Comparison of ENCODE assay signal across 18 cellular contexts in genomic region chr17:34582185-34582900, GRCh38. TPM values are rescaled to one million over a fixed set of nuclear protein-coding genes. Genes with fewer than 3 reads are reported as not detected.
DNase-seq lines count a peak whose midpoint lies in the region; ATAC-seq and TF ChIP-seq lines count a peak whose summit lies in the region.
"Had no signal": no experiment of that assay in that cellular context is flagged by ENCODE, and none has a peak within 500 bp of the region (broad histone marks: within the 10 kb centered on the region; RNA-seq: fewer than 3 reads in every experiment).

No MANE protein-coding gene starts in this region.

- H3K36me3 ChIP-seq in BE2C (no peaks in the 10 kb centered on the region), H7 (replicated peaks; ENCODE audit: control insufficient read depth, insufficient read depth, low read length) (no peaks in the 10 kb centered on the region), esophagus squamous epithelium (no peaks in the 10 kb centered on the region)
- H3K36me3 ChIP-seq: adrenal gland had no signal

- H3K27me3 Mint-ChIP-seq in brain (peaks cover 86% of the 10 kb centered on the region), naive B cell (peaks cover 50 to 85% (median 79%) of the 10 kb centered on the region in 3 donors)
- H3K27me3 Mint-ChIP-seq in activated T-helper 17 cell treated with anti-CD3 and anti-CD28 coated beads, Interleukin-2, amount 50 U/mL, for 72 hours: peaks cover 53% of the 10 kb centered on the region

- peaks cover 53% of the 10 kb centered on the region for H3K4me1 Mint-ChIP-seq in brain
- peaks cover 5 to 26% (median 25%) of the 10 kb centered on the region in 3 donors for H3K4me1 Mint-ChIP-seq in naive B cell
- no peaks in the 10 kb centered on the region for H3K4me1 Mint-ChIP-seq in activated T-helper 17 cell treated with anti-CD3 and anti-CD28 coated beads, Interleukin-2, amount 50 U/mL, for 72 hours

- H3K9me3 Mint-ChIP-seq in brain: peaks cover 0 to 2% (median 0%) of the 10 kb centered on the region in 5 experiments
- peaks cover 0 to 1% (median 0%) of the 10 kb centered on the region in 7 donors for H3K9me3 Mint-ChIP-seq in naive B cell
- H3K9me3 Mint-ChIP-seq in activated T-helper 17 cell treated with anti-CD3 and anti-CD28 coated beads, Interleukin-2, amount 50 U/mL, for 72 hours: no peaks in the 10 kb centered on the region
- H3K9me3 Mint-ChIP-seq: stimulated activated naive CD8-positive, alpha-beta T cell treated with anti-CD3 and anti-CD28 coated beads, Interleukin-15, Interleukin-2, amounts not matched to agents 100 ng/mL and 50 ng/mL, for 24 hours had no signal

- no peak for ATAC-seq in naive B cell (ENCODE audit: low read depth in 2 of 2)
- ATAC-seq in activated T-helper 17 cell treated with anti-CD3 and anti-CD28 coated beads, Interleukin-2, amount 50 U/mL, for 72 hours (replicated peaks): no peak
- ATAC-seq: HCT116, K562 had no signal

- H3K27ac Mint-ChIP-seq in brain (peak overlapping the region in 4 of 5 experiments; percentile 18 to 65 (median 38)), naive B cell (no peak overlapping the region)
- no peak overlapping the region for H3K27ac Mint-ChIP-seq in activated T-helper 17 cell treated with anti-CD3 and anti-CD28 coated beads, Interleukin-2, amount 50 U/mL, for 72 hours
- H3K27ac Mint-ChIP-seq: stimulated activated naive CD8-positive, alpha-beta T cell treated with anti-CD3 and anti-CD28 coated beads, Interleukin-15, Interleukin-2, amounts not matched to agents 100 ng/mL and 50 ng/mL, for 24 hours had no signal

- TF ChIP-seq POLR2A in esophagus squamous epithelium (IDR thresholded peaks at IDR 0.05): no peak

- no peak for DNase-seq in BE2C
- peak; percentile 80 for DNase-seq in H7
- DNase-seq in naive B cell: no peak
- DNase-seq in esophagus squamous epithelium (lab: John Stamatoyannopoulos, UW): no peak
- no peak for DNase-seq in NCI-H1092 (lab: John Stamatoyannopoulos, UW)
- no peak for DNase-seq in NCI-H510A treated with DMSO at 0.1 percent for 48 hours (lab: John Stamatoyannopoulos, UW)
- DNase-seq: activated CD4-positive, CD25-positive, alpha-beta regulatory T cell; activated T-cell treated with anti-CD3 and anti-CD28 coated beads for 4 hours; adrenal gland; NCI-H1092 treated with DMSO at 0.1 percent for 48 hours; SW 1271 had no signal

- 10 to 26% methylated on average over 11 to 13 of the region's 22 CpGs for WGBS in esophagus squamous epithelium, 2 donors

- H3K4me3 Mint-ChIP-seq in brain: peak overlapping the region; percentile 78 to 94 (median 85)
- peak overlapping the region in 6 of 8 donors; percentile 1 to 67 (median 26) for H3K4me3 Mint-ChIP-seq in naive B cell
- H3K4me3 Mint-ChIP-seq in activated T-helper 17 cell treated with anti-CD3 and anti-CD28 coated beads, Interleukin-2, amount 50 U/mL, for 72 hours: no peak overlapping the region
- H3K4me3 Mint-ChIP-seq: stimulated activated naive CD8-positive, alpha-beta T cell treated with anti-CD3 and anti-CD28 coated beads, Interleukin-15, Interleukin-2, amounts not matched to agents 100 ng/mL and 50 ng/mL, for 24 hours had no signal

- H3K9me3 ChIP-seq in BE2C: no peaks in the 10 kb centered on the region
- H3K9me3 ChIP-seq in esophagus squamous epithelium: no peaks in the 10 kb centered on the region
- H3K9me3 ChIP-seq: adrenal gland had no signal

- peaks cover 76% of the 10 kb centered on the region for H3K27me3 ChIP-seq in BE2C
- peaks cover 93% of the 10 kb centered on the region for H3K27me3 ChIP-seq in H7 (ENCODE audit: control insufficient read depth, insufficient read depth, low read length)
- H3K27me3 ChIP-seq in esophagus squamous epithelium: peaks cover 15 to 99% (median 37%) of the 10 kb centered on the region in 4 donors

- no peak overlapping the region for H3K27ac ChIP-seq in esophagus squamous epithelium
- H3K27ac ChIP-seq: adrenal gland, parathyroid adenoma had no signal

- H3K4me1 ChIP-seq in BE2C: peaks cover 6% of the 10 kb centered on the region
- peaks cover 27 to 40% (median 30%) of the 10 kb centered on the region in 3 donors for H3K4me1 ChIP-seq in esophagus squamous epithelium

- TF ChIP-seq CTCF in BE2C (IDR thresholded peaks at IDR 0.05; ENCODE audit: low read depth, low read length) (no peak), brain (conservative IDR thresholded peaks at IDR 0.05) (no peak), esophagus squamous epithelium (IDR thresholded peaks at IDR 0.05) (no peak)

- H3K4me3 ChIP-seq in BE2C (ENCODE audit: low read depth, low read length) (peak overlapping the region; percentile 16; the same call in 1 of the 2 replicates), H7 (ENCODE audit: insufficient read depth, low read depth, low read length) (peak overlapping the region; percentile 38; the same call in 1 of the 2 replicates), esophagus squamous epithelium (peak overlapping the region in 1 of 4 donors; percentile 70)
- H3K4me3 ChIP-seq: K562 had no signal

- no peaks in the 10 kb centered on the region for H3K36me3 Mint-ChIP-seq in brain
- no peaks in the 10 kb centered on the region for H3K36me3 Mint-ChIP-seq in naive B cell
- no peaks in the 10 kb centered on the region for H3K36me3 Mint-ChIP-seq in activated T-helper 17 cell treated with anti-CD3 and anti-CD28 coated beads, Interleukin-2, amount 50 U/mL, for 72 hours (ENCODE audit: low read depth)

- intact Hi-C loops in esophagus squamous epithelium (cut with DNase I): no loop called here

RNA-seq across cellular contexts. Expression of gene TMEM132E, which starts 3.0 kb away (rescaled TPM):
- 41.4 TPM for polyA plus RNA-seq in BE2C (2012; ENCODE audit: insufficient read depth, insufficient read length, low read depth)
- 1.7 and 2.2 TPM in 2 replicates for total RNA-seq in H7 (2014; rRNA removed; shearing (Covaris generic))
- 5.6 TPM for polyA plus RNA-seq in brain (ENCODE audit: insufficient read depth, low read depth, low replicate concordance)
- under 1 TPM in 1 of 6 donors, not detected in 5; 0.05 TPM for polyA plus RNA-seq in naive B cell (ENCODE audit: low read depth in 6 of 6)
- under 1 TPM in 1 of 4 donors, not detected in 3; 0.19 TPM for total RNA-seq in esophagus squamous epithelium
- total RNA-seq in activated T-helper 17 cell treated with anti-CD3 and anti-CD28 coated beads, Interleukin-2, amount 50 U/mL, for 72 hours: not detected
- total RNA-seq: dermis microvascular lymphatic vessel endothelial cell, K562 had no signal
- polyA plus RNA-seq: K562 had no signal

Comparison
In these comparisons a context has a peak if more than half of its experiments do, and no peak if none do; other contexts are left out.
1. H3K27ac Mint-ChIP-seq: peak in brain (4 of 5); none in naive B cell (0 of 6) and activated T-helper 17 cell treated with anti-CD3 and anti-CD28 coated beads, Interleukin-2, amount 50 U/mL, for 72 hours (single experiment).